8 cellular contexts compared by ENCODE assay signal in the genomic region with DNA sequence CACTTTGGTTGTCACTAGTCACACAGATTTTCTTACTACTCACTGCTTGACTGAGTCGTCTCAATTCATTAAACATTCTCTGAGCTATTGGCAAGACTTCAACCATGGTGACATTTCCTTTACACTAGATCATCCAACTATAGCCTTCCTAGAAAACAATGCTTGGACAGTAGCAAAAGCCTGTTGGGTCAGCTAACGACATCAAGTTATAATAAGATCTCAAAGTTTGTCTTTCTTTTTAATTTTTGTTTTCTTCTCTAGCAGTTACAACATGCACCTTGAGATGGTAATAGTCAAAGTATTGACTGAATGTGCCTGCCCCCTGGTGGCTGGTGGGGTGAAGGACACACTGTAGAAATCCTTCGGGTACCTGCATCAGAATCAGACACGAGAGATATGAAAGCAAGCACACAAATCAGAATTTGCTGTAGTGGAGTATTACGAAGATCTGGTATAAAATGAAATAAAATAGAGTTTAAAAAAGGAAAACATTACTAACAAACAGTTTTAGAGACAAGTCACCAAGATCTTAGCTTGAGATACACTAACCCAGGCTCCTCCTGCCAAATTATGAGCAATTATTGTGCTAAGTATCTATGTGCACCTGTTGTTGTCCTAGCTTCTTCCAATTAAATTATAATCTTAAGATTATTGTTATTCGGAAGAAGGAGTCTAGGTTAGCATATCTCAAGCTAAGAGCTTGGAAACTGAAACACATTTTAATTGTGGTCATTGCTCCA.
DNase-seq lines count a peak whose midpoint lies in the region; ATAC-seq, FAIRE-seq and TF ChIP-seq lines count a peak whose summit lies in the region.

No MANE protein-coding gene starts in this region.

- no peak overlapping the region for H3K4me3 ChIP-seq in BLaER1 treated with 17β-estradiol and CSF1 and Interleukin-3, amounts not matched to agents 10 nM and 100 nM
- H3K4me3 ChIP-seq in endothelial cell of umbilical vein (replicated peaks in 1 of 3; ENCODE audit: insufficient read depth in 1 of 3, low read depth in 1 of 3, low read length in 3 of 3): no peak overlapping the region
- H3K4me3 ChIP-seq in muscle layer of colon (ENCODE audit: low read depth in 1 of 2, low read length in 2 of 2): peak overlapping the region in 1 of 2 donors; percentile 1

- dilution Hi-C loops in endothelial cell of umbilical vein (cut with MboI; ENCODE audit: extremely low pct_ligation_motif_present, low sequenced_read_pairs): no loop called here

- H2AFZ ChIP-seq in endothelial cell of umbilical vein (ENCODE audit: low read depth, low read length): no peak overlapping the region

- no peak overlapping the region for H3K27ac ChIP-seq in BLaER1 treated with 17β-estradiol and CSF1 and Interleukin-3, amounts not matched to agents 10 nM and 100 nM
- H3K27ac ChIP-seq in endothelial cell of umbilical vein (ENCODE audit: insufficient read depth, low read depth, low read length) (no peak overlapping the region), muscle layer of colon (ENCODE audit: low read depth, low read length) (peak overlapping the region; percentile 46)

- DNase-seq in NCI-H510A (lab: John Stamatoyannopoulos, UW) (peak; percentile 19), endothelial cell of umbilical vein (ENCODE audit: low read depth, low spot score) (peak; percentile 62)
- DNase-seq in activated CD8-positive, alpha-beta memory T cell treated with anti-CD3 and anti-CD28 coated beads for 1 hour (ENCODE audit: extremely low read depth in 1 of 2, low read depth in 1 of 2): peak; percentile 10 to 60
- peak; percentile 64 for DNase-seq in stimulated activated CD8-positive, alpha-beta memory T cell treated with anti-CD3 and anti-CD28 coated beads, Interleukin-7, amount 100 ng/mL, for 24 hours (ENCODE audit: low read depth)

- no peaks in the 10 kb centered on the region for H3K27me3 ChIP-seq in BLaER1 treated with 17β-estradiol and CSF1 and Interleukin-3, amounts not matched to agents 10 nM and 100 nM
- H3K27me3 ChIP-seq in endothelial cell of umbilical vein (ENCODE audit: control insufficient read depth in 2 of 2, insufficient read depth in 2 of 2, low read length in 2 of 2) (peaks cover 0 to 3% of the 10 kb centered on the region in 2 experiments), muscle layer of colon (ENCODE audit: control insufficient read depth in 1 of 2, insufficient read depth in 2 of 2, low read length in 2 of 2) (no peaks in the 10 kb centered on the region)

- H4K20me1 ChIP-seq in BLaER1 treated with 17β-estradiol and CSF1 and Interleukin-3, amounts not matched to agents 10 nM and 100 nM: peaks cover 39 to 76% (median 53%) of the 10 kb centered on the region in 11 experiments; a peak in 20 of 22 replicates
- peaks cover under 1% of the 10 kb centered on the region for H4K20me1 ChIP-seq in endothelial cell of umbilical vein (replicated peaks; ENCODE audit: control insufficient read depth, extremely low read depth, insufficient read depth, low read length)

- POLR2A ChIA-PET in endothelial cell of umbilical vein (lab: Charles Lee): no interaction called here

- H3K36me3 ChIP-seq in BLaER1 treated with 17β-estradiol and CSF1 and Interleukin-3, amounts not matched to agents 10 nM and 100 nM: no peaks in the 10 kb centered on the region; a peak in 1 of 22 replicates
- H3K36me3 ChIP-seq in endothelial cell of umbilical vein (ENCODE audit: control insufficient read depth in 2 of 2, extremely low read depth in 1 of 2, insufficient read depth in 2 of 2, low read length in 2 of 2): no peaks in the 10 kb centered on the region
- no peaks in the 10 kb centered on the region for H3K36me3 ChIP-seq in muscle layer of colon (ENCODE audit: insufficient read depth, low read length)

- intact Hi-C loops in endothelial cell of umbilical vein (cut with micrococcal nuclease): loop anchor here (1.0 to 2.0 kb wide), 4 partner anchors 750 to 1058 kb away; no protein-coding TSS in a partner anchor

- H3K9me1 ChIP-seq in endothelial cell of umbilical vein (replicated peaks; ENCODE audit: control insufficient read depth, extremely low read depth, insufficient read depth, low read length): no peaks in the 10 kb centered on the region

- BruUV-seq in endothelial cell of umbilical vein (replicated peaks; lab: Mats Ljungman, UMichigan): no TSS peak

- H3K4me2 ChIP-seq in BLaER1 treated with 17β-estradiol and CSF1 and Interleukin-3, amounts not matched to agents 10 nM and 100 nM: peak overlapping the region in 8 of 11 experiments; percentile 28 to 67 (median 58); a peak in 16 of 22 replicates
- H3K4me2 ChIP-seq in endothelial cell of umbilical vein (ENCODE audit: insufficient read depth, low read length): no peak overlapping the region

- H3K4me1 ChIP-seq in BLaER1 treated with 17β-estradiol and CSF1 and Interleukin-3, amounts not matched to agents 10 nM and 100 nM: peaks cover 11 to 23% (median 17%) of the 10 kb centered on the region in 10 experiments; a peak in 19 of 20 replicates
- H3K4me1 ChIP-seq in endothelial cell of umbilical vein (ENCODE audit: control insufficient read depth, extremely low read depth, insufficient read depth, low read length) (no peaks in the 10 kb centered on the region), muscle layer of colon (ENCODE audit: insufficient read depth, low read length) (peaks cover 21% of the 10 kb centered on the region)

- TF ChIP-seq CTCF in endothelial cell of umbilical vein (IDR thresholded peaks at IDR 0.05; ENCODE audit: extremely low read depth in 1 of 2, insufficient read depth in 1 of 2, low read depth in 1 of 2, low read length in 2 of 2): peak; percentile 78 to 88

- ATAC-seq in GM18907 (IDR thresholded peaks at IDR 0.05; ENCODE audit: unreplicated experiment): peak; percentile 97
- peak; percentile 96 for ATAC-seq in HG03103 (IDR thresholded peaks at IDR 0.05; ENCODE audit: low read depth, unreplicated experiment)

- no peaks in the 10 kb centered on the region for H3K79me2 ChIP-seq in endothelial cell of umbilical vein (ENCODE audit: control insufficient read depth, insufficient read depth, low read length)

- TF ChIP-seq POLR2A in endothelial cell of umbilical vein (IDR thresholded peaks at IDR 0.05; ENCODE audit: low read depth, low read length): no peak

- H3K9ac ChIP-seq in BLaER1 treated with 17β-estradiol and CSF1 and Interleukin-3, amounts not matched to agents 10 nM and 100 nM: no peak overlapping the region
- H3K9ac ChIP-seq in endothelial cell of umbilical vein (replicated peaks; ENCODE audit: extremely low read depth, insufficient read depth, low read length): no peak overlapping the region
- H3K9ac ChIP-seq in muscle layer of colon (ENCODE audit: low read length): peak overlapping the region; percentile 12

- CTCF ChIA-PET in endothelial cell of umbilical vein (lab: Charles Lee): interaction anchor here (0.6 to 3.5 kb wide), 30 partner anchors 9 to 1114 kb away, joined by 3 to 42 read pairs (median 3); no protein-coding TSS in a partner anchor

- FAIRE-seq in endothelial cell of umbilical vein (lab: Jason Lieb, UNC): peak; percentile 89

- peaks cover 0 to 10% (median 0%) of the 10 kb centered on the region in 11 experiments; a peak in 4 of 22 replicates for H3K9me3 ChIP-seq in BLaER1 treated with 17β-estradiol and CSF1 and Interleukin-3, amounts not matched to agents 10 nM and 100 nM (replicated peaks in 1 of 11)
- H3K9me3 ChIP-seq in endothelial cell of umbilical vein (replicated peaks; ENCODE audit: control insufficient read depth, insufficient read depth, low read length) (no peaks in the 10 kb centered on the region), muscle layer of colon (ENCODE audit: low read length) (no peaks in the 10 kb centered on the region)

TF ChIP-seq in endothelial cell of umbilical vein, 7 proteins besides CTCF, POLR2A, EP300 and RAD21:
- no peak for TF ChIP-seq FOS (IDR thresholded peaks at IDR 0.05; ENCODE audit: borderline replicate concordance, insufficient read depth, low read length)
- TF ChIP-seq POLR2AphosphoS5 (IDR thresholded peaks at IDR 0.05; ENCODE audit: insufficient read depth, low read depth, low read length): no peak
- TF ChIP-seq MYC (IDR thresholded peaks at IDR 0.05; ENCODE audit: low read depth, low read length): no peak
- no peak for TF ChIP-seq GATA2 (IDR thresholded peaks at IDR 0.05; ENCODE audit: insufficient read depth, insufficient read length, low read depth, low read length)
- no peak for TF ChIP-seq JUN (IDR thresholded peaks at IDR 0.05; ENCODE audit: borderline replicate concordance, insufficient read depth, insufficient read length, low read depth)
- TF ChIP-seq MAX (IDR thresholded peaks at IDR 0.05; ENCODE audit: insufficient read depth, insufficient read length): no peak
- no peak for TF ChIP-seq EZH2 (IDR thresholded peaks at IDR 0.05; ENCODE audit: borderline replicate concordance, low read depth, low read length, severe bottlenecking)
